In the genomic region with DNA sequence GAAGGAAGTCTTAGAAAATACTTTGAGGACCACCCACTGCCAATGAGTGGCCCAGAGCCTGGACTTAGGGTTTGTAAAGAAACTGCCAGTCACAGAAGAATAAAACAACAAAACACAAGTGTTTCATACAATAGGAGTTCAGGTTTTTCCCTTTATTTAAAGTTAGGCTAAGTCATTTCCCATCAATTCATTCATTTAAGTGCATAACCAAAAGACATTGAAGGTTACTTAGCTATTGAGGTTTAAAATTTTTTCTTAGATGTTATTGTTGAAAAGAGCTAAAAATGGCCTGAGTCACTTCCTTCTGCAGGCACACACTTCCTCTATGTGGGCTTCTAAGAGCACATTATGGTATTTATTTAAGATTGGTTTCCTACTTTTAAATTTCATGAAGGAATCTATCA, we compare ENCODE assay signal across 10 cellular contexts. TPM values are rescaled to one million over a fixed set of nuclear protein-coding genes. Genes with fewer than 3 reads are reported as not detected.
A peak's percentile ranks its signal among the peaks of the same experiment; 100 is the strongest.
DNase-seq lines count a peak whose midpoint lies in the region; ATAC-seq and TF ChIP-seq lines count a peak whose summit lies in the region.
"Had no signal": no experiment of that assay in that cellular context is flagged by ENCODE, and none has a peak within 500 bp of the region (broad histone marks: within the 10 kb centered on the region; RNA-seq: fewer than 3 reads in every experiment).

No MANE protein-coding gene starts in this region.

- H3K4me1 ChIP-seq in left lung (peaks cover 5 to 53% of the 10 kb centered on the region in 2 donors), GM23338 (ENCODE audit: insufficient read depth) (no peaks in the 10 kb centered on the region)

- CTCF ChIA-PET in activated CD8-positive, alpha-beta T cell treated with anti-CD3 and anti-CD28 coated beads, Interleukin-2, amount 10 ng/mL, durations not matched to agents 7 days and 5 days (lab: Charles Lee): interaction anchor here (0.6 to 2.1 kb wide), 12 partner anchors 9 to 170 kb away, joined by 3 to 14 read pairs (median 4); a partner anchor contains a TSS

- H3K4me3 Mint-ChIP-seq in activated CD8-positive, alpha-beta T cell treated with anti-CD3 and anti-CD28 coated beads, Interleukin-2, amount 10 ng/mL, durations not matched to agents 7 days and 5 days: peak overlapping the region; percentile 26
- no peak overlapping the region for H3K4me3 Mint-ChIP-seq in GM23338

- H3K36me3 ChIP-seq in KOPT-K1 (ENCODE audit: insufficient read depth, low read length): no peaks in the 10 kb centered on the region
- no peaks in the 10 kb centered on the region for H3K36me3 ChIP-seq in left lung
- no peaks in the 10 kb centered on the region for H3K36me3 ChIP-seq in GM23338 (ENCODE audit: insufficient read depth)
- H3K36me3 ChIP-seq: tibial nerve had no signal

- peaks cover 51% of the 10 kb centered on the region for H3K4me1 Mint-ChIP-seq in activated CD8-positive, alpha-beta T cell treated with anti-CD3 and anti-CD28 coated beads, Interleukin-2, amount 10 ng/mL, durations not matched to agents 7 days and 5 days (ENCODE audit: low read depth)
- peaks cover 5% of the 10 kb centered on the region for H3K4me1 Mint-ChIP-seq in GM23338

- H3K27me3 ChIP-seq in left lung (no peaks in the 10 kb centered on the region), GM23338 (ENCODE audit: insufficient read depth) (no peaks in the 10 kb centered on the region)
- H3K27me3 ChIP-seq: gastroesophageal sphincter, tibial nerve had no signal

- no peaks in the 10 kb centered on the region for H3K9me3 ChIP-seq in KOPT-K1 (ENCODE audit: insufficient read depth, low read length, poor library complexity, severe bottlenecking)
- no peaks in the 10 kb centered on the region for H3K9me3 ChIP-seq in left lung
- H3K9me3 ChIP-seq: gastroesophageal sphincter, tibial nerve had no signal

- H3K27ac ChIP-seq in KOPT-K1 (ENCODE audit: low read depth, low read length, poor library complexity, severe bottlenecking) (peak overlapping the region; percentile 34), left lung (peak overlapping the region; percentile 6 to 51), GM23338 (ENCODE audit: low read depth) (no peak overlapping the region)

- H3K79me2 ChIP-seq in GM23338 (replicated peaks; ENCODE audit: insufficient read depth): no peaks in the 10 kb centered on the region

- no peak overlapping the region for H2AFZ ChIP-seq in GM23338

- no peaks in the 10 kb centered on the region for H3K9me2 ChIP-seq in GM23338 (ENCODE audit: insufficient read depth)

- peaks cover 30% of the 10 kb centered on the region for H3K36me3 Mint-ChIP-seq in activated CD8-positive, alpha-beta T cell treated with anti-CD3 and anti-CD28 coated beads, Interleukin-2, amount 10 ng/mL, durations not matched to agents 7 days and 5 days (ENCODE audit: low read depth)
- no peaks in the 10 kb centered on the region for H3K36me3 Mint-ChIP-seq in GM23338 (ENCODE audit: low read depth)

- H3F3A ChIP-seq in GM23338 (replicated peaks; ENCODE audit: low read depth): no peaks in the 10 kb centered on the region

- no peak overlapping the region for H3K4me2 ChIP-seq in GM23338

- peak; percentile 57 for ATAC-seq in activated CD8-positive, alpha-beta T cell treated with anti-CD3 and anti-CD28 coated beads, Interleukin-2, amount 10 ng/mL, durations not matched to agents 7 days and 5 days
- ATAC-seq in left lung: no peak
- ATAC-seq in GM19324 (IDR thresholded peaks at IDR 0.05; ENCODE audit: low FRiP score, unreplicated experiment): no peak
- no peak for ATAC-seq in GM23338
- ATAC-seq: gastroesophageal sphincter had no signal

- H3K4me3 ChIP-seq in left lung (no peak overlapping the region), GM23338 (no peak overlapping the region)
- H3K4me3 ChIP-seq: gastroesophageal sphincter, tibial nerve had no signal

- DNase-seq in CD1c-positive myeloid dendritic cell (ENCODE audit: extremely low spot score) (peak; percentile 55), left lung (no peak), NCI-H146 (lab: John Stamatoyannopoulos, UW) (no peak), SK-N-DZ (ENCODE audit: low spot score) (no peak), GM23338 (ENCODE audit: low spot score) (no peak)
- no peak for DNase-seq in activated CD8-positive, alpha-beta T cell treated with anti-CD3 and anti-CD28 coated beads, Interleukin-2, amount 10 ng/mL, durations not matched to agents 7 days and 5 days

- intact Hi-C loops in left lung (cut with DNase I): no loop called here

- H3K27ac Mint-ChIP-seq in activated CD8-positive, alpha-beta T cell treated with anti-CD3 and anti-CD28 coated beads, Interleukin-2, amount 10 ng/mL, durations not matched to agents 7 days and 5 days: peak overlapping the region; percentile 80
- H3K27ac Mint-ChIP-seq in GM23338: no peak overlapping the region

- POLR2A ChIA-PET in activated CD8-positive, alpha-beta T cell treated with anti-CD3 and anti-CD28 coated beads, Interleukin-2, amount 10 ng/mL, durations not matched to agents 7 days and 5 days (lab: Charles Lee): interaction anchor here (0.6 to 1.1 kb wide), 5 partner anchors 28 to 642 kb away, joined by 3 read pairs; a partner anchor contains a TSS

- TF ChIP-seq CTCF in left lung (IDR thresholded peaks at IDR 0.05) (no peak), GM23338 (conservative IDR thresholded peaks at IDR 0.05; ENCODE audit: low read depth in 2 of 2) (no peak)

- H3K9me3 Mint-ChIP-seq in activated CD8-positive, alpha-beta T cell treated with anti-CD3 and anti-CD28 coated beads, Interleukin-2, amount 10 ng/mL, durations not matched to agents 7 days and 5 days (ENCODE audit: insufficient read depth): peaks cover 3% of the 10 kb centered on the region
- no peaks in the 10 kb centered on the region for H3K9me3 Mint-ChIP-seq in GM23338

- no peaks in the 10 kb centered on the region for H3K27me3 Mint-ChIP-seq in activated CD8-positive, alpha-beta T cell treated with anti-CD3 and anti-CD28 coated beads, Interleukin-2, amount 10 ng/mL, durations not matched to agents 7 days and 5 days (ENCODE audit: low read depth)
- H3K27me3 Mint-ChIP-seq in GM23338 (ENCODE audit: insufficient read depth, low read depth, poor library complexity): no peaks in the 10 kb centered on the region

- no peaks in the 10 kb centered on the region for H4K20me1 ChIP-seq in GM23338 (replicated peaks; ENCODE audit: insufficient read depth)

TF ChIP-seq in GM23338, 12 proteins besides CTCF, POLR2A, EP300 and RAD21 (continues in another document):
- TF ChIP-seq POLR2AphosphoS5 (IDR thresholded peaks at IDR 0.05; ENCODE audit: low read depth): no peak
- TF ChIP-seq EZH2 (IDR thresholded peaks at IDR 0.05; ENCODE audit: low read depth, unreplicated experiment): no peak
- no peak for TF ChIP-seq ZNF331 (CRISPR knock-in tag; IDR thresholded peaks at IDR 0.05; ENCODE audit: low read depth)
- no peak for TF ChIP-seq JUNB (IDR thresholded peaks at IDR 0.05; ENCODE audit: unreplicated experiment)
- TF ChIP-seq, protein P1, sequence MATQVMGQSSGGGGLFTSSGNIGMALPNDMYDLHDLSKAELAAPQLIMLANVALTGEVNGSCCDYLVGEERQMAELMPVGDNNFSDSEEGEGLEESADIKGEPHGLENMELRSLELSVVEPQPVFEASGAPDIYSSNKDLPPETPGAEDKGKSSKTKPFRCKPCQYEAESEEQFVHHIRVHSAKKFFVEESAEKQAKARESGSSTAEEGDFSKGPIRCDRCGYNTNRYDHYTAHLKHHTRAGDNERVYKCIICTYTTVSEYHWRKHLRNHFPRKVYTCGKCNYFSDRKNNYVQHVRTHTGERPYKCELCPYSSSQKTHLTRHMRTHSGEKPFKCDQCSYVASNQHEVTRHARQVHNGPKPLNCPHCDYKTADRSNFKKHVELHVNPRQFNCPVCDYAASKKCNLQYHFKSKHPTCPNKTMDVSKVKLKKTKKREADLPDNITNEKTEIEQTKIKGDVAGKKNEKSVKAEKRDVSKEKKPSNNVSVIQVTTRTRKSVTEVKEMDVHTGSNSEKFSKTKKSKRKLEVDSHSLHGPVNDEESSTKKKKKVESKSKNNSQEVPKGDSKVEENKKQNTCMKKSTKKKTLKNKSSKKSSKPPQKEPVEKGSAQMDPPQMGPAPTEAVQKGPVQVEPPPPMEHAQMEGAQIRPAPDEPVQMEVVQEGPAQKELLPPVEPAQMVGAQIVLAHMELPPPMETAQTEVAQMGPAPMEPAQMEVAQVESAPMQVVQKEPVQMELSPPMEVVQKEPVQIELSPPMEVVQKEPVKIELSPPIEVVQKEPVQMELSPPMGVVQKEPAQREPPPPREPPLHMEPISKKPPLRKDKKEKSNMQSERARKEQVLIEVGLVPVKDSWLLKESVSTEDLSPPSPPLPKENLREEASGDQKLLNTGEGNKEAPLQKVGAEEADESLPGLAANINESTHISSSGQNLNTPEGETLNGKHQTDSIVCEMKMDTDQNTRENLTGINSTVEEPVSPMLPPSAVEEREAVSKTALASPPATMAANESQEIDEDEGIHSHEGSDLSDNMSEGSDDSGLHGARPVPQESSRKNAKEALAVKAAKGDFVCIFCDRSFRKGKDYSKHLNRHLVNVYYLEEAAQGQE (IDR thresholded peaks at IDR 0.05; ENCODE audit: unreplicated experiment): no peak
- TF ChIP-seq ZNF114 (CRISPR knock-in tag; IDR thresholded peaks at IDR 0.05): no peak
- TF ChIP-seq, protein P2, sequence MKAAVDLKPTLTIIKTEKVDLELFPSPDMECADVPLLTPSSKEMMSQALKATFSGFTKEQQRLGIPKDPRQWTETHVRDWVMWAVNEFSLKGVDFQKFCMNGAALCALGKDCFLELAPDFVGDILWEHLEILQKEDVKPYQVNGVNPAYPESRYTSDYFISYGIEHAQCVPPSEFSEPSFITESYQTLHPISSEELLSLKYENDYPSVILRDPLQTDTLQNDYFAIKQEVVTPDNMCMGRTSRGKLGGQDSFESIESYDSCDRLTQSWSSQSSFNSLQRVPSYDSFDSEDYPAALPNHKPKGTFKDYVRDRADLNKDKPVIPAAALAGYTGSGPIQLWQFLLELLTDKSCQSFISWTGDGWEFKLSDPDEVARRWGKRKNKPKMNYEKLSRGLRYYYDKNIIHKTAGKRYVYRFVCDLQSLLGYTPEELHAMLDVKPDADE (IDR thresholded peaks at IDR 0.05): no peak

RNA-seq across cellular contexts. Expression of a gene that starts 54.2 kb away (rescaled TPM):
- total RNA-seq in activated CD8-positive, alpha-beta T cell treated with anti-CD3 and anti-CD28 coated beads, Interleukin-2, amount 10 ng/mL, durations not matched to agents 7 days and 5 days: 10 to 100 TPM; 10.3 to 10.9 TPM
- 1 to 10 TPM; 7.8 to 8.0 TPM for total RNA-seq in left lung
- polyA plus RNA-seq in SK-N-DZ (2014; cell fraction: cytosol; rRNA removed): 1.7 and 3.3 TPM in 2 replicates
- 2.2 and 9.2 TPM in 2 replicates for polyA plus RNA-seq in SK-N-DZ (2014; cell fraction: nucleus; rRNA removed)
- 2.7 and 4.0 TPM in 2 replicates for total RNA-seq in GM23338 (2014; rRNA removed; shearing (Covaris generic))
- polyA plus RNA-seq in GM23338 (2016; fragmentation: Nextera tagmentation; extraction: Ambion mirVana): 3.0 and 4.4 TPM in 2 replicates
